Comparison of ENCODE assay signal across 10 cellular contexts in genomic region chr15:62163847-62164499, GRCh38. TPM values are rescaled to one million over a fixed set of nuclear protein-coding genes. Genes with fewer than 3 reads are reported as not detected.
A peak's percentile ranks its signal among the peaks of the same experiment; 100 is the strongest.
DNase-seq lines count a peak whose midpoint lies in the region; ATAC-seq and TF ChIP-seq lines count a peak whose summit lies in the region.
"Had no signal": no experiment of that assay in that cellular context is flagged by ENCODE, and none has a peak within 500 bp of the region (broad histone marks: within the 10 kb centered on the region; RNA-seq: fewer than 3 reads in every experiment).

No MANE protein-coding gene starts in this region.

- H3K27ac Mint-ChIP-seq in activated T-cell treated with anti-CD3 and anti-CD28 coated beads, Interleukin-2, amount 50 U/mL, for 24 hours, result no peak overlapping the region

- H3K9me3 Mint-ChIP-seq in activated T-cell treated with anti-CD3 and anti-CD28 coated beads, Interleukin-2, amount 50 U/mL, for 24 hours, result peaks cover 2% of the 10 kb centered on the region

- H3K14ac ChIP-seq in mesenchymal stem cell (ENCODE audit: low read length in 2 of 2), result no peak overlapping the region

- peak overlapping the region; percentile 52 for H3K4me2 ChIP-seq in mesenchymal stem cell (ENCODE audit: low read length, poor library complexity, severe bottlenecking)

- no peak overlapping the region for H3K4ac ChIP-seq in mesenchymal stem cell (ENCODE audit: low read depth in 1 of 2, low read length in 2 of 2)

- no peak overlapping the region for H2BK120ac ChIP-seq in mesenchymal stem cell (ENCODE audit: low read depth, low read length)

- no peak for TF ChIP-seq CTCF in tibial artery (IDR thresholded peaks at IDR 0.05)

- intact Hi-C loops in tibial artery (cut with DNase I; ENCODE audit: low total_unique reads), result no loop called here
- intact Hi-C loops in sciatic nerve (cut with DNase I), result no loop called here

- H2BK15ac ChIP-seq in mesenchymal stem cell (ENCODE audit: low read depth, poor library complexity, severe bottlenecking), result no peak overlapping the region

- no peak overlapping the region for H2AK5ac ChIP-seq in mesenchymal stem cell (ENCODE audit: low read length, severe bottlenecking)

- H3K18ac ChIP-seq in mesenchymal stem cell (ENCODE audit: low read depth in 1 of 2, low read length in 2 of 2), result no peak overlapping the region

- no peaks in the 10 kb centered on the region for H3K9me3 ChIP-seq in duodenal mucosa (ENCODE audit: control insufficient read depth in 1 of 2, low read length in 2 of 2)
- no peaks in the 10 kb centered on the region for H3K9me3 ChIP-seq in mesenchymal stem cell (ENCODE audit: control insufficient read depth, low read length)
- no peaks in the 10 kb centered on the region for H3K9me3 ChIP-seq in tibial artery

- H3K9ac ChIP-seq in duodenal mucosa (ENCODE audit: low read depth in 1 of 2, low read length in 2 of 2) (peak overlapping the region in 1 of 2 donors; percentile 14), mesenchymal stem cell (ENCODE audit: low read length) (no peak overlapping the region)

- H3K79me1 ChIP-seq in mesenchymal stem cell (replicated peaks; ENCODE audit: low read length, poor library complexity, severe bottlenecking), result no peaks in the 10 kb centered on the region

- H4K8ac ChIP-seq in mesenchymal stem cell (ENCODE audit: low read length), result no peak overlapping the region

- H3K36me3 ChIP-seq in duodenal mucosa (ENCODE audit: control insufficient read depth in 1 of 2, insufficient read depth in 2 of 2, low read length in 2 of 2) (no peaks in the 10 kb centered on the region), mesenchymal stem cell (ENCODE audit: control insufficient read depth in 1 of 2, insufficient read depth in 2 of 2, low read depth in 1 of 2, low read length in 2 of 2) (no peaks in the 10 kb centered on the region), tibial artery (no peaks in the 10 kb centered on the region)

- H3K27me3 ChIP-seq in duodenal mucosa (ENCODE audit: control insufficient read depth in 1 of 2, insufficient read depth in 2 of 2, low read length in 2 of 2), result peaks cover 0 to 3% of the 10 kb centered on the region in 2 donors
- H3K27me3 ChIP-seq in mesenchymal stem cell (ENCODE audit: control insufficient read depth in 1 of 2, insufficient read depth in 1 of 2, low read length in 2 of 2), result peaks cover 60 to 61% of the 10 kb centered on the region in 2 experiments
- H3K27me3 ChIP-seq in tibial artery, result peaks cover 0 to 67% of the 10 kb centered on the region in 2 donors

- H2BK5ac ChIP-seq in mesenchymal stem cell (ENCODE audit: low read depth, low read length, poor library complexity, severe bottlenecking), result no peak overlapping the region

- H3K27ac ChIP-seq in duodenal mucosa (ENCODE audit: low read depth, low read length), result no peak overlapping the region
- no peak overlapping the region for H3K27ac ChIP-seq in mesenchymal stem cell (ENCODE audit: low read length, poor library complexity, severe bottlenecking)
- H3K27ac ChIP-seq in tibial artery, result no peak overlapping the region

- no peak overlapping the region for H2BK12ac ChIP-seq in mesenchymal stem cell (ENCODE audit: low read length in 2 of 2)

- 9% methylated on average over 47 of the region's 86 CpGs for WGBS in mesenchymal stem cell

- peaks cover 85% of the 10 kb centered on the region for H3K27me3 Mint-ChIP-seq in activated T-cell treated with anti-CD3 and anti-CD28 coated beads, Interleukin-2, amount 50 U/mL, for 24 hours

- H2AFZ ChIP-seq in mesenchymal stem cell (ENCODE audit: low read depth, low read length), result no peak overlapping the region

- peak; percentile 36 for DNase-seq in activated T-cell treated with anti-CD3 and anti-CD28 coated beads, Interleukin-2, amount 50 U/mL, for 24 hours
- no peak for DNase-seq in activated T-cell treated with anti-CD3 and anti-CD28 coated beads, Interleukin-2, amount 50 U/mL, for 1 hour
- no peak for DNase-seq in mesenchymal stem cell
- DNase-seq in tibial artery, result no peak
- no peak for DNase-seq in NCI-H1092 (lab: John Stamatoyannopoulos, UW)
- no peak for DNase-seq in sciatic nerve (ENCODE audit: low spot score)
- DNase-seq: C1 segment of cervical spinal cord, Kasumi-1 had no signal

- H3K23ac ChIP-seq in mesenchymal stem cell (ENCODE audit: low read length in 2 of 2), result no peak overlapping the region

- H3K36me3 Mint-ChIP-seq in activated T-cell treated with anti-CD3 and anti-CD28 coated beads, Interleukin-2, amount 50 U/mL, for 24 hours (ENCODE audit: low read depth), result no peaks in the 10 kb centered on the region

- H3K4me1 ChIP-seq in duodenal mucosa (ENCODE audit: control insufficient read depth in 1 of 2, insufficient read depth in 2 of 2, low read length in 2 of 2), result peaks cover 8 to 10% of the 10 kb centered on the region in 2 donors
- peaks cover 13% of the 10 kb centered on the region for H3K4me1 ChIP-seq in mesenchymal stem cell (ENCODE audit: control insufficient read depth, insufficient read depth, low read depth, low read length)
- H3K4me1 ChIP-seq in tibial artery, result peaks cover 0 to 24% (median 13%) of the 10 kb centered on the region in 4 donors

- H4K91ac ChIP-seq in mesenchymal stem cell (ENCODE audit: low read length), result no peak overlapping the region

- no peak overlapping the region for H3K4me3 Mint-ChIP-seq in activated T-cell treated with anti-CD3 and anti-CD28 coated beads, Interleukin-2, amount 50 U/mL, for 24 hours

- ATAC-seq in GM19023 (IDR thresholded peaks at IDR 0.05; ENCODE audit: unreplicated experiment), result no peak
- no peak for ATAC-seq in sciatic nerve

- H3K4me1 Mint-ChIP-seq in activated T-cell treated with anti-CD3 and anti-CD28 coated beads, Interleukin-2, amount 50 U/mL, for 24 hours (ENCODE audit: low read depth), result peaks cover 20% of the 10 kb centered on the region

- H3K4me3 ChIP-seq in duodenal mucosa (ENCODE audit: low read depth in 1 of 2, low read length in 2 of 2), result peak overlapping the region; percentile 54 to 61
- H3K4me3 ChIP-seq in mesenchymal stem cell (ENCODE audit: insufficient read depth in 1 of 2, low read depth in 1 of 2, low read length in 2 of 2), result peak overlapping the region; percentile 33 to 37
- peak overlapping the region; percentile 33 to 49 for H3K4me3 ChIP-seq in tibial artery

RNA-seq across cellular contexts. Expression of gene C2CD4B, which starts 1.1 kb away (rescaled TPM):
- polyA plus RNA-seq in mesenchymal stem cell (2013, experiment 1 of 2), result not detected
- polyA plus RNA-seq in mesenchymal stem cell (2013, experiment 2 of 2), result not detected
- 5.9 TPM for total RNA-seq in sciatic nerve
